8 cellular contexts compared by ENCODE assay signal in genomic region chr22:45645526-45646414, GRCh38. TPM values are rescaled to one million over a fixed set of nuclear protein-coding genes. Genes with fewer than 3 reads are reported as not detected.
DNase-seq lines count a peak whose midpoint lies in the region; ATAC-seq and TF ChIP-seq lines count a peak whose summit lies in the region.

No MANE protein-coding gene starts in this region.

- intact Hi-C loops in Calu3 (cut with micrococcal nuclease; ENCODE audit: unreplicated experiment) = loop anchor here (2.0 to 5.0 kb wide), 2 partner anchors 187 to 331 kb away; partner anchors contain the start of gene WNT7B

- no peak overlapping the region for H2BK120ac ChIP-seq in neuronal stem cell (ENCODE audit: low read depth, low read length)

- ATAC-seq in HG03280 (IDR thresholded peaks at IDR 0.05; ENCODE audit: unreplicated experiment) (peak; percentile 59), HG02678 (IDR thresholded peaks at IDR 0.05; ENCODE audit: unreplicated experiment) (no peak)
- peak; percentile 96 for ATAC-seq in activated T-helper 17 cell treated with anti-CD3 and anti-CD28 coated beads, Interleukin-2, amount 50 U/mL, for 72 hours (replicated peaks)

- POLR2A ChIA-PET in RWPE1 (lab: Yijun Ruan, JAX; ENCODE audit: low non-redundant PET) = no interaction called here

- H3K27ac ChIP-seq in RWPE1 (no peak overlapping the region), neuronal stem cell (replicated peaks; ENCODE audit: low read length) (no peak overlapping the region)

- peak overlapping the region; percentile 77 for H2AK5ac ChIP-seq in neuronal stem cell (ENCODE audit: low read depth, low read length)

- CTCF ChIA-PET in Calu3 (lab: Charles Lee) (interaction anchor here (0.7 to 1.9 kb wide), 6 partner anchors 41 to 396 kb away, joined by 3 to 8 read pairs (median 4); no protein-coding TSS in a partner anchor), RWPE1 (lab: Yijun Ruan, JAX) (interaction anchor here (0.6 to 1.6 kb wide), 7 partner anchors 10 to 360 kb away, joined by 3 to 6 read pairs (median 5); no protein-coding TSS in a partner anchor)

- no peaks in the 10 kb centered on the region for H3K36me3 ChIP-seq in neuronal stem cell (replicated peaks in 1 of 2; ENCODE audit: control insufficient read depth in 2 of 2, insufficient read depth in 2 of 2, low read length in 2 of 2)

- H3K18ac ChIP-seq in neuronal stem cell (ENCODE audit: low read length) = peak overlapping the region; percentile 88

- H3K36me3 Mint-ChIP-seq in Calu3 (ENCODE audit: insufficient read depth, unreplicated experiment) = peaks cover 17% of the 10 kb centered on the region
- H3K36me3 Mint-ChIP-seq in activated T-helper 17 cell treated with anti-CD3 and anti-CD28 coated beads, Interleukin-2, amount 50 U/mL, for 72 hours (ENCODE audit: low read depth) = no peaks in the 10 kb centered on the region

- peaks cover 0 to 31% (median 26%) of the 10 kb centered on the region in 3 experiments for H3K27me3 ChIP-seq in neuronal stem cell (ENCODE audit: control insufficient read depth in 3 of 3, insufficient read depth in 3 of 3, low read depth in 1 of 3, low read length in 3 of 3)

- peak overlapping the region; percentile 75 for H3K23ac ChIP-seq in neuronal stem cell (ENCODE audit: low read depth, low read length, poor library complexity)

- peak; percentile 95 for DNase-seq in Calu3
- DNase-seq in RWPE1 (ENCODE audit: low spot score) = peak; percentile 57
- DNase-seq in fibroblast of villous mesenchyme (ENCODE audit: low read depth) = peak; percentile 55
- peak; percentile 65 for DNase-seq in neuronal stem cell (ENCODE audit: low spot score)
- peak; percentile 54 for DNase-seq in superior temporal gyrus (ENCODE audit: extremely low spot score)

- no peak overlapping the region for H3K14ac ChIP-seq in neuronal stem cell (ENCODE audit: low read length)

- no peaks in the 10 kb centered on the region for H3K9me3 Mint-ChIP-seq in Calu3 (ENCODE audit: low read depth, unreplicated experiment)
- H3K9me3 Mint-ChIP-seq in activated T-helper 17 cell treated with anti-CD3 and anti-CD28 coated beads, Interleukin-2, amount 50 U/mL, for 72 hours = no peaks in the 10 kb centered on the region

- H3K4ac ChIP-seq in neuronal stem cell (ENCODE audit: low read length) = no peak overlapping the region

- H4K8ac ChIP-seq in neuronal stem cell (ENCODE audit: low read depth, low read length) = no peak overlapping the region

- H3K79me1 ChIP-seq in neuronal stem cell (ENCODE audit: low read depth, low read length) = no peaks in the 10 kb centered on the region

- no peak overlapping the region for H2BK12ac ChIP-seq in neuronal stem cell (ENCODE audit: low read length)

- peak overlapping the region; percentile 88 for H2BK15ac ChIP-seq in neuronal stem cell (ENCODE audit: low read length)

- WGBS in neuronal stem cell (ENCODE audit: extremely low coverage in 2 of 2, insufficient read length in 2 of 2, insufficient replicate concordance in 1 of 2), 2 donors = no CpG with 5 or more reads among the region's 54 CpGs

- TF ChIP-seq CTCF in Calu3 (IDR thresholded peaks at IDR 0.05; ENCODE audit: unreplicated experiment) = peak; percentile 97
- TF ChIP-seq CTCF in RWPE1 (conservative IDR thresholded peaks at IDR 0.05; ENCODE audit: low read depth) = peak; percentile 87
- TF ChIP-seq CTCF in fibroblast of villous mesenchyme (IDR thresholded peaks at IDR 0.05; ENCODE audit: insufficient read depth, low read depth, low read length) = peak; percentile 83

- H3K4me3 ChIP-seq in fibroblast of villous mesenchyme (ENCODE audit: low read depth, low read length) (no peak overlapping the region), neuronal stem cell (ENCODE audit: low read length in 2 of 2) (peak overlapping the region in 1 of 2 donors; percentile 49)

- peaks cover 0 to 6% of the 10 kb centered on the region in 2 donors for H3K4me1 ChIP-seq in neuronal stem cell (ENCODE audit: control insufficient read depth in 2 of 2, insufficient read depth in 1 of 2, low read depth in 1 of 2, low read length in 2 of 2)

- peak overlapping the region; percentile 85 for H2AFZ ChIP-seq in neuronal stem cell (ENCODE audit: low read length)

- peaks cover 0 to 2% of the 10 kb centered on the region in 2 donors for H3K9me3 ChIP-seq in neuronal stem cell (replicated peaks in 1 of 2; ENCODE audit: control insufficient read depth in 2 of 2, insufficient read depth in 1 of 2, low read depth in 1 of 2, low read length in 2 of 2)

- BruUV-seq in Calu3 (replicated peaks; lab: Mats Ljungman, UMichigan) = TSS peak; percentile 60

- peaks cover 43% of the 10 kb centered on the region for H3K4me1 Mint-ChIP-seq in Calu3 (ENCODE audit: low read depth, unreplicated experiment)
- no peaks in the 10 kb centered on the region for H3K4me1 Mint-ChIP-seq in activated T-helper 17 cell treated with anti-CD3 and anti-CD28 coated beads, Interleukin-2, amount 50 U/mL, for 72 hours

- H3K9ac ChIP-seq in neuronal stem cell (ENCODE audit: low read depth, low read length, poor library complexity) = no peak overlapping the region

- H4K91ac ChIP-seq in neuronal stem cell (ENCODE audit: low read depth, low read length, poor library complexity) = no peak overlapping the region

- H3K27me3 Mint-ChIP-seq in Calu3 (ENCODE audit: unreplicated experiment) = no peaks in the 10 kb centered on the region
- peaks cover 17% of the 10 kb centered on the region for H3K27me3 Mint-ChIP-seq in activated T-helper 17 cell treated with anti-CD3 and anti-CD28 coated beads, Interleukin-2, amount 50 U/mL, for 72 hours

- H3K4me2 ChIP-seq in neuronal stem cell (ENCODE audit: insufficient read depth, low read length, poor library complexity, severe bottlenecking) = no peak overlapping the region

- peak overlapping the region; percentile 64 for H3K4me3 Mint-ChIP-seq in Calu3 (ENCODE audit: low read depth, unreplicated experiment)
- peak overlapping the region; percentile 37 for H3K4me3 Mint-ChIP-seq in activated T-helper 17 cell treated with anti-CD3 and anti-CD28 coated beads, Interleukin-2, amount 50 U/mL, for 72 hours

- H2BK5ac ChIP-seq in neuronal stem cell (ENCODE audit: low read length) = no peak overlapping the region

- peak overlapping the region; percentile 97 for H3K27ac Mint-ChIP-seq in Calu3 (ENCODE audit: unreplicated experiment)
- no peak overlapping the region for H3K27ac Mint-ChIP-seq in activated T-helper 17 cell treated with anti-CD3 and anti-CD28 coated beads, Interleukin-2, amount 50 U/mL, for 72 hours

RNA-seq across cellular contexts. Expression of gene ATXN10, which starts 25.9 kb away (rescaled TPM):
- total RNA-seq in Calu3 (2022) (243 and 263 TPM in 2 replicates), fibroblast of villous mesenchyme (113 and 190 TPM in 2 replicates)
- 10 to 100 TPM; 55.8 to 89.1 TPM for total RNA-seq in activated T-helper 17 cell treated with anti-CD3 and anti-CD28 coated beads, Interleukin-2, amount 50 U/mL, for 72 hours
- 89.3 TPM for polyA plus RNA-seq in neuronal stem cell (2013, experiment 1 of 2)
- polyA plus RNA-seq in neuronal stem cell (2013, experiment 2 of 2) = 84.7 TPM
